Comparison of ENCODE assay signal across 1 cellular context in the genomic region with DNA sequence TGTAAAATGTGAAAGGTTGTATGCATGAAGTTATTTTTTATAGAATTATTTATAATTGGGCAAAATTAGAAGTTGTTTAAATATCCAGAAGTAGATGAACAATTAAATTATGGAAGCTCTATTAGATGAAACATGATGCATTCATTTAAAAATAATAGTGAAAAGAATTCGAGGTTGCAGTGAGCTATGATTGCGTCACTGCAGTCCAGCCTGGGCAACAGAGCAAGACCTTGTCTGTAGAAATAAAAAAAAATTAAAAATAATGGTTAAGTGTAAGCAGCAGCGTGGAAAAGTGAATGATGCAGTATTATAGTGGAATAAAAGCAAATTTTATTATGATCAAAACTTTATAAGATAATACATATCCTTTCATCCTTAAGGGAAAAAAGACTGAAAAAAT.
TF ChIP-seq lines count a peak whose summit lies in the region.

No MANE protein-coding gene starts in this region.

TF ChIP-seq in HepG2, 621 proteins besides CTCF, POLR2A, EP300 and RAD21 (continued from another document):
- no peak for TF ChIP-seq PREB (CRISPR knock-in tag; IDR thresholded peaks at IDR 0.05)
TF ChIP-seq in HepG2: peak in this region for 1.
